Comparison of ENCODE assay signal across 18 cellular contexts in the genomic region with DNA sequence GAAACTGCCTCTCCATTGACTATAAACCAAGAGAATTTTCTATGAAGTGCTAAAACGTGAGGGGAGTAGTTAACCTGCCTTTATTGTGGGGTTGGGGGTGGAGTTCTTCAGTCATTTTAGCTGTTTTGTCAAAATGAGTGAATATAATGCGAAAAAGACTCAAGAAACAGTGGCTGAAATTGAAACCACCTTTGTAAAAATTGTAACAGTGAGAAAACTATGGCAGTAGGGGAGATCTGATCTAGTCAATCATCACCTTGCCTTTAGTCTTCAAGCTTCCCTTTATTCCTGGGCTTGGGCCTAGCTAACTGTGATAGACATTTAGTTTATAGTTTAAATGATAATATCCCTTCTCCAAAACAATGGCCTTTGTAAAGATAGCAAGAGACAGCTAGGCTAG.
DNase-seq lines count a peak whose midpoint lies in the region; ATAC-seq and TF ChIP-seq lines count a peak whose summit lies in the region.
"Had no signal": no experiment of that assay in that cellular context is flagged by ENCODE, and none has a peak within 500 bp of the region (broad histone marks: within the 10 kb centered on the region; RNA-seq: fewer than 3 reads in every experiment).

No MANE protein-coding gene starts in this region.

- no peak overlapping the region for H3K9ac ChIP-seq in MM.1S (ENCODE audit: low read length)
- H3K9ac ChIP-seq in SU-DHL-6 (ENCODE audit: low read length), result no peak overlapping the region

- no peaks in the 10 kb centered on the region for H3K79me2 ChIP-seq in GM23338 (replicated peaks; ENCODE audit: insufficient read depth)
- H3K79me2 ChIP-seq in MM.1S (ENCODE audit: low read length), result no peaks in the 10 kb centered on the region
- no peaks in the 10 kb centered on the region for H3K79me2 ChIP-seq in SU-DHL-6 (ENCODE audit: insufficient read depth, low read length)
- no peaks in the 10 kb centered on the region for H3K79me2 ChIP-seq in PC-9 (ENCODE audit: low read depth)
- H3K79me2 ChIP-seq in OCI-LY7 (ENCODE audit: insufficient read depth, low read depth, low read length), result no peaks in the 10 kb centered on the region

- BruUV-seq in PC-9 (replicated peaks; lab: Mats Ljungman, UMichigan), result no TSS peak
- BruUV-seq in OCI-LY7 (replicated peaks; lab: Mats Ljungman, UMichigan), result no TSS peak

- H3K9me3 Mint-ChIP-seq in GM23338, result no peaks in the 10 kb centered on the region

- intact Hi-C loops in PC-9 (cut with micrococcal nuclease; ENCODE audit: unreplicated experiment), result no loop called here
- intact Hi-C loops in posterior vena cava (cut with DNase I), result no loop called here
- intact Hi-C loops in OCI-LY7 (cut with micrococcal nuclease; ENCODE audit: unreplicated experiment), result no loop called here

- H3K36me3 Mint-ChIP-seq in GM23338 (ENCODE audit: low read depth), result no peaks in the 10 kb centered on the region
- H3K36me3 Mint-ChIP-seq: CD4-positive, alpha-beta memory T cell had no signal

- H3K36me3 ChIP-seq in GM23338 (ENCODE audit: insufficient read depth) (no peaks in the 10 kb centered on the region), MM.1S (replicated peaks; ENCODE audit: insufficient read depth, low read length) (no peaks in the 10 kb centered on the region), SU-DHL-6 (ENCODE audit: low read length) (no peaks in the 10 kb centered on the region), PC-9 (ENCODE audit: low read depth) (no peaks in the 10 kb centered on the region), OCI-LY7 (ENCODE audit: insufficient read depth, low read length) (no peaks in the 10 kb centered on the region)

- H3F3A ChIP-seq in GM23338 (replicated peaks; ENCODE audit: low read depth) (no peaks in the 10 kb centered on the region), MM.1S (ENCODE audit: insufficient read depth, low read length) (peaks cover 11% of the 10 kb centered on the region; the same call in 1 of the 2 replicates), SU-DHL-6 (ENCODE audit: insufficient read depth) (no peaks in the 10 kb centered on the region), PC-9 (ENCODE audit: insufficient read depth, low read depth) (no peaks in the 10 kb centered on the region)

- H2AFZ ChIP-seq in GM23338, result 0 out of 2 replicates have a peak overlapping the region, but pooled peaks have one; percentile 21
- peak overlapping the region; percentile 56 for H2AFZ ChIP-seq in MM.1S (ENCODE audit: low read length)
- H2AFZ ChIP-seq in SU-DHL-6 (ENCODE audit: low read depth, low read length, severe bottlenecking), result peak overlapping the region; percentile 56
- H2AFZ ChIP-seq in PC-9, result no peak overlapping the region
- H2AFZ ChIP-seq in OCI-LY7 (ENCODE audit: low read length), result no peak overlapping the region

- TF ChIP-seq CTCF in GM23338 (conservative IDR thresholded peaks at IDR 0.05; ENCODE audit: low read depth in 2 of 2), result no peak
- no peak for TF ChIP-seq CTCF in MM.1S (IDR thresholded peaks at IDR 0.05; ENCODE audit: low read length)
- no peak for TF ChIP-seq CTCF in SU-DHL-6 (IDR thresholded peaks at IDR 0.05; ENCODE audit: insufficient read depth, low read length, poor library complexity, severe bottlenecking)
- no peak for TF ChIP-seq CTCF in PC-9 (conservative IDR thresholded peaks at IDR 0.05)
- TF ChIP-seq CTCF in OCI-LY7 (conservative IDR thresholded peaks at IDR 0.05; ENCODE audit: low read length), result no peak

- POLR2A ChIA-PET in PC-9 (lab: Charles Lee; ENCODE audit: unreplicated experiment) (no interaction called here), OCI-LY7 (lab: Charles Lee) (no interaction called here)

- no peak overlapping the region for H3K27ac Mint-ChIP-seq in GM23338
- H3K27ac Mint-ChIP-seq: CD4-positive, alpha-beta memory T cell had no signal

- CTCF ChIA-PET in PC-9 (lab: Charles Lee), result no interaction called here
- CTCF ChIA-PET in OCI-LY7 (lab: Charles Lee; ENCODE audit: unreplicated experiment), result no interaction called here

- H3K27me3 ChIP-seq in GM23338 (ENCODE audit: insufficient read depth) (no peaks in the 10 kb centered on the region), MM.1S (replicated peaks; ENCODE audit: insufficient read depth, low read length) (no peaks in the 10 kb centered on the region), SU-DHL-6 (ENCODE audit: low read length) (no peaks in the 10 kb centered on the region), PC-9 (ENCODE audit: insufficient read depth, low read depth) (no peaks in the 10 kb centered on the region)

- H3K9me3 ChIP-seq in MM.1S (replicated peaks; ENCODE audit: insufficient read depth, low read length), result no peaks in the 10 kb centered on the region
- H3K9me3 ChIP-seq in SU-DHL-6 (ENCODE audit: insufficient read depth, low read length), result no peaks in the 10 kb centered on the region
- H3K9me3 ChIP-seq in PC-9 (ENCODE audit: insufficient read depth, low read depth), result no peaks in the 10 kb centered on the region
- H3K9me3 ChIP-seq in OCI-LY7 (ENCODE audit: low read length), result no peaks in the 10 kb centered on the region
- H3K9me3 ChIP-seq: A549 had no signal

- H3K27me3 Mint-ChIP-seq in GM23338 (ENCODE audit: insufficient read depth, low read depth, poor library complexity), result peaks cover 2% of the 10 kb centered on the region
- H3K27me3 Mint-ChIP-seq: CD4-positive, alpha-beta memory T cell had no signal

- no peaks in the 10 kb centered on the region for H3K4me1 ChIP-seq in GM23338 (ENCODE audit: insufficient read depth)
- peaks cover 13% of the 10 kb centered on the region for H3K4me1 ChIP-seq in MM.1S (ENCODE audit: low read length)
- H3K4me1 ChIP-seq in PC-9 (replicated peaks; ENCODE audit: insufficient read depth), result no peaks in the 10 kb centered on the region
- H3K4me1 ChIP-seq in OCI-LY7 (ENCODE audit: insufficient read depth, low read length, poor library complexity, severe bottlenecking), result no peaks in the 10 kb centered on the region
- H3K4me1 ChIP-seq: A549 had no signal

- H3K9me2 ChIP-seq in GM23338 (ENCODE audit: insufficient read depth), result peaks cover 4% of the 10 kb centered on the region; the same call in 1 of the 2 replicates
- no peaks in the 10 kb centered on the region for H3K9me2 ChIP-seq in MM.1S (replicated peaks; ENCODE audit: insufficient read depth, low read length)
- H3K9me2 ChIP-seq in SU-DHL-6 (replicated peaks; ENCODE audit: insufficient read depth, low read length), result no peaks in the 10 kb centered on the region
- H3K9me2 ChIP-seq in PC-9 (ENCODE audit: insufficient read depth), result no peaks in the 10 kb centered on the region
- H3K9me2 ChIP-seq in OCI-LY7 (ENCODE audit: insufficient read depth, low read length), result no peaks in the 10 kb centered on the region

- no peak for ATAC-seq in GM23338
- ATAC-seq in GM19328 (IDR thresholded peaks at IDR 0.05; ENCODE audit: unreplicated experiment), result no peak
- ATAC-seq: A549 had no signal

- H3K4me3 ChIP-seq in GM23338, result no peak overlapping the region
- H3K4me3 ChIP-seq in MM.1S (ENCODE audit: low read length), result no peak overlapping the region
- H3K4me3 ChIP-seq in SU-DHL-6 (ENCODE audit: insufficient read depth, low read length, poor library complexity, severe bottlenecking), result no peak overlapping the region
- no peak overlapping the region for H3K4me3 ChIP-seq in PC-9
- H3K4me3 ChIP-seq in OCI-LY7 (ENCODE audit: low read depth, low read length, poor library complexity, severe bottlenecking), result no peak overlapping the region
- H3K4me3 ChIP-seq: A549 had no signal

- H3K4me2 ChIP-seq in GM23338 (no peak overlapping the region), MM.1S (ENCODE audit: low read depth, low read length) (peak overlapping the region; percentile 51; the same call in 1 of the 2 replicates), SU-DHL-6 (ENCODE audit: low read depth, low read length, poor library complexity, severe bottlenecking) (no peak overlapping the region), PC-9 (no peak overlapping the region), OCI-LY7 (ENCODE audit: low read length) (no peak overlapping the region)
- H3K4me2 ChIP-seq: A549 had no signal

- no peaks in the 10 kb centered on the region for H3K4me1 Mint-ChIP-seq in GM23338
- H3K4me1 Mint-ChIP-seq: CD4-positive, alpha-beta memory T cell had no signal

- no peak overlapping the region for H3K4me3 Mint-ChIP-seq in GM23338

- H4K20me1 ChIP-seq in GM23338 (replicated peaks; ENCODE audit: insufficient read depth) (no peaks in the 10 kb centered on the region), MM.1S (ENCODE audit: insufficient read depth, low read length) (no peaks in the 10 kb centered on the region), SU-DHL-6 (ENCODE audit: low read depth, low read length) (no peaks in the 10 kb centered on the region), PC-9 (ENCODE audit: insufficient read depth) (no peaks in the 10 kb centered on the region; the same call in 1 of the 2 replicates), OCI-LY7 (ENCODE audit: insufficient read depth, low read length) (no peaks in the 10 kb centered on the region)

- no peak for DNase-seq in GM23338 (ENCODE audit: low spot score)
- peak; percentile 58 for DNase-seq in MM.1S
- no peak for DNase-seq in PC-9
- DNase-seq in posterior vena cava (ENCODE audit: low spot score), result no peak
- DNase-seq in OCI-LY7 (ENCODE audit: low spot score), result no peak
- DNase-seq: 8988T; C1 segment of cervical spinal cord; Calu3; CD4-positive, alpha-beta memory T cell; COR-L47; DMS53; DMS79 treated with DMSO at 0.1 percent for 48 hours; GF-D8; H7; HCEC 1CT had no signal

- no peak overlapping the region for H3K27ac ChIP-seq in GM23338 (ENCODE audit: low read depth)
- peak overlapping the region; percentile 66; the same call in 1 of the 2 replicates for H3K27ac ChIP-seq in MM.1S (ENCODE audit: low read length)
- no peak overlapping the region for H3K27ac ChIP-seq in SU-DHL-6 (ENCODE audit: low read depth, low read length)
- no peak overlapping the region for H3K27ac ChIP-seq in PC-9
- H3K27ac ChIP-seq in OCI-LY7 (ENCODE audit: low read depth, low read length, poor library complexity, severe bottlenecking), result no peak overlapping the region
- H3K27ac ChIP-seq: A549 had no signal

TF ChIP-seq in GM23338, 12 proteins besides CTCF, POLR2A, EP300 and RAD21 (continues in another document):
- TF ChIP-seq POLR2AphosphoS5 (IDR thresholded peaks at IDR 0.05; ENCODE audit: low read depth) (no peak), STAT1 (IDR thresholded peaks at IDR 0.05; ENCODE audit: unreplicated experiment) (no peak), JUNB (IDR thresholded peaks at IDR 0.05; ENCODE audit: unreplicated experiment) (no peak), CREB1 (CRISPR knock-in tag; IDR thresholded peaks at IDR 0.05; ENCODE audit: low read depth) (no peak), EZH2 (IDR thresholded peaks at IDR 0.05; ENCODE audit: low read depth, unreplicated experiment) (no peak)

Comparison
In these comparisons a context has a peak if more than half of its experiments do, and no peak if none do; other contexts are left out.
1. H2AFZ ChIP-seq: peak in GM23338 (single experiment), MM.1S (single experiment) and SU-DHL-6 (single experiment); none in PC-9 (single experiment) and OCI-LY7 (single experiment).